ENCODE assay signal across 10 cellular contexts in the genomic region with DNA sequence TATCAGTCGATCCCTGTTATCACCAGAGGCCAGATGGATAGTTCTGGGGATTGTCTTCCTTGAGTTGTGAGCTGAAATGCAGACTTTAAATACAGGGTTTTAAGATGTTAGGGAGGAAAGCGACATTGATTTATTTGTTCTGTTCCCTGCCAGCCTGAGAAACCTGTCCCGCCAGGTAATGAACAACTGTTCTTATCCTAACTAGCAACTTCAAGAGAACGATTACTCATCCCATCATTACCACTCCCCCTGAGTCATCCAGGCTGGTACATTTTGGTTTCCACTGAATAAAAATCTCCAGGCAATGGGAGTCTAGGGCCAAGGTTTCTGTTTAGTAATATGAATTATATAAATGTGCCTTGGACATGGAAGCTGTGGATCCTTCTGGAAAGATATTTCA.
A peak's percentile ranks its signal among the peaks of the same experiment; 100 is the strongest.
DNase-seq lines count a peak whose midpoint lies in the region; ATAC-seq and TF ChIP-seq lines count a peak whose summit lies in the region.
"Had no signal": no experiment of that assay in that cellular context is flagged by ENCODE, and none has a peak within 500 bp of the region (broad histone marks: within the 10 kb centered on the region; RNA-seq: fewer than 3 reads in every experiment).

No MANE protein-coding gene starts in this region.

- no peaks in the 10 kb centered on the region for H3K36me3 ChIP-seq in HUES48 (ENCODE audit: control insufficient read depth, insufficient read depth, low read length)
- H3K36me3 ChIP-seq in mesendoderm (ENCODE audit: control insufficient read depth, insufficient read depth, low read length) = no peaks in the 10 kb centered on the region

- no peak overlapping the region for H2AK5ac ChIP-seq in mesendoderm (ENCODE audit: low read length)

- H3K4me2 ChIP-seq in mesendoderm (ENCODE audit: low read length) = no peak overlapping the region

- H3K4me3 Mint-ChIP-seq in chondrocyte (ENCODE audit: unreplicated experiment) = no peak overlapping the region

- H3K23ac ChIP-seq in mesendoderm (ENCODE audit: low read length) = no peak overlapping the region

- H3K9ac ChIP-seq in HUES48 (ENCODE audit: low read depth, low read length) (no peak overlapping the region), mesendoderm (ENCODE audit: low read length) (no peak overlapping the region)

- no peaks in the 10 kb centered on the region for H3K9me3 ChIP-seq in HUES48 (ENCODE audit: control insufficient read depth, insufficient read depth, low read length)

- no peaks in the 10 kb centered on the region for H3K27me3 Mint-ChIP-seq in chondrocyte (ENCODE audit: low read depth)

- H3K27me3 ChIP-seq in HUES48 (ENCODE audit: control insufficient read depth, insufficient read depth, low read length) (no peaks in the 10 kb centered on the region), mesendoderm (ENCODE audit: insufficient read depth, low read length, poor library complexity) (no peaks in the 10 kb centered on the region)

- no CpG with 5 or more reads among the region's 4 CpGs for WGBS in mesendoderm (ENCODE audit: extremely low coverage, insufficient coverage, low lambda C conversion rate)

- H3K4me1 Mint-ChIP-seq in chondrocyte (ENCODE audit: low read depth) = no peaks in the 10 kb centered on the region

- no peak overlapping the region for H3K56ac ChIP-seq in mesendoderm (ENCODE audit: low read length)

- H2BK15ac ChIP-seq in mesendoderm (replicated peaks; ENCODE audit: low read depth) = no peak overlapping the region

- H3K27ac Mint-ChIP-seq in chondrocyte (ENCODE audit: unreplicated experiment) = no peak overlapping the region

- no peak overlapping the region for H3K18ac ChIP-seq in mesendoderm (ENCODE audit: low read length)

- H2BK120ac ChIP-seq in mesendoderm (ENCODE audit: low read depth, low read length) = no peak overlapping the region

- H3K79me1 ChIP-seq in mesendoderm (ENCODE audit: low read length) = no peaks in the 10 kb centered on the region

- no peak overlapping the region for H3K4ac ChIP-seq in mesendoderm (ENCODE audit: low read depth, low read length)

- no peaks in the 10 kb centered on the region for H3K79me2 ChIP-seq in mesendoderm (ENCODE audit: control insufficient read depth, insufficient read depth, low read length)

- H4K8ac ChIP-seq in mesendoderm (ENCODE audit: low read depth, low read length) = no peak overlapping the region

- peak overlapping the region; percentile 59 for H3K27ac ChIP-seq in HUES48 (ENCODE audit: low read depth, low read length)
- H3K27ac ChIP-seq in mesendoderm (ENCODE audit: low read depth, low read length) = no peak overlapping the region

- H3K4me3 ChIP-seq in HUES48 (ENCODE audit: low read depth, low read length) (no peak overlapping the region), mesendoderm (ENCODE audit: low read length) (no peak overlapping the region)

- no peak overlapping the region for H4K5ac ChIP-seq in mesendoderm (ENCODE audit: low read length)

- H3K9me3 Mint-ChIP-seq in chondrocyte (ENCODE audit: low read depth) = peaks cover 3% of the 10 kb centered on the region

- no peak for ATAC-seq in GM19035 (IDR thresholded peaks at IDR 0.05; ENCODE audit: unreplicated experiment)

- H3K4me1 ChIP-seq in HUES48 (ENCODE audit: control insufficient read depth, insufficient read depth, low read length) (peaks cover 5% of the 10 kb centered on the region), mesendoderm (ENCODE audit: control insufficient read depth, low read depth, low read length) (no peaks in the 10 kb centered on the region)

- H3K36me3 Mint-ChIP-seq in chondrocyte (ENCODE audit: low read depth) = no peaks in the 10 kb centered on the region

- no peak for TF ChIP-seq CTCF in chondrocyte (IDR thresholded peaks at IDR 0.05)

- H2BK5ac ChIP-seq in mesendoderm (ENCODE audit: low read length) = no peak overlapping the region

- DNase-seq in DMS 273 treated with DMSO at 0.1 percent for 48 hours (lab: John Stamatoyannopoulos, UW) (peak; percentile 20), astrocyte of the hippocampus (ENCODE audit: low read depth, low spot score) (peak; percentile 62), mesendoderm (peak; percentile 68), C1 segment of cervical spinal cord (lab: John Stamatoyannopoulos, UW) (no peak), chondrocyte (ENCODE audit: low spot score) (no peak)
- DNase-seq in activated effector memory CD4-positive, alpha-beta T cell treated with anti-CD3 and anti-CD28 coated beads, Interleukin-2, amount 50 U/mL, for 16 hours = no peak
- DNase-seq: effector CD8-positive, alpha-beta T cell; NCI-H2107 had no signal

Comparison
In these comparisons a context has a peak if more than half of its experiments do, and no peak if none do; other contexts are left out.
1. DNase-seq: peak in DMS 273 treated with DMSO at 0.1 percent for 48 hours (single experiment), astrocyte of the hippocampus (single experiment) and mesendoderm (single experiment); none in C1 segment of cervical spinal cord (0 of 14), chondrocyte (single experiment) and activated effector memory CD4-positive, alpha-beta T cell treated with anti-CD3 and anti-CD28 coated beads, Interleukin-2, amount 50 U/mL, for 16 hours (single experiment).